ENCODE assay signal across 27 cellular contexts in the genomic region with DNA sequence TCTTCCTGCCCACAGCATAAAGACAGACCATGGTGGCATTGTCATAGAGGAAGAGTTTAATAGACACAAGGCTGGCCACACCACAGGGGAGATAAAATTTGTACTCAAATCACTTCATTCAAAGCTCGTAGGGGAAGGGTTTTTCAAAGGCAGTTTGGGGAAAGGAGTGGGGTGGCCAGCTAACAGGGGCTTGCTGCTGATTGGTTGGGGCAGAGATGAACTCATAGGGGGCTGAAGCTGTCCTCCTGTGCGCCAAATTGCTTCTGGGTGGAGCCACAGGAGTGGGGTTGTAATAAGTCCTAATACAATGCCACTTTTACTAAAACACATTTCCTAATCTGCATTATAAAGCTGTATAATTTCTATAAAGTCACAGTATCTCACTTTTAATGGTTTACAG.
"Had no signal": no experiment of that assay in that cellular context is flagged by ENCODE, and none has a peak within 500 bp of the region (broad histone marks: within the 10 kb centered on the region; RNA-seq: fewer than 3 reads in every experiment).

No MANE protein-coding gene starts in this region.

- H3K27me3 ChIP-seq: colonic mucosa, esophagus muscularis mucosa, foreskin keratinocyte, heart left ventricle, left lung, ovary, tibial nerve had no signal

- ATAC-seq: activated CD4-positive, alpha-beta T cell treated with anti-CD3 and anti-CD28 coated beads for 36 hours; activated CD8-positive, alpha-beta memory T cell treated with anti-CD3 and anti-CD28 coated beads, Interleukin-2, amount 10 ng/mL, durations not matched to agents 7 days and 5 days; activated CD8-positive, alpha-beta T cell treated with anti-CD3 and anti-CD28 coated beads, Interleukin-2, amount 10 ng/mL, durations not matched to agents 7 days and 5 days; effector memory CD8-positive, alpha-beta T cell; foreskin keratinocyte; heart left ventricle; left lung; lower lobe of right lung; mucosa of descending colon; T-cell had no signal

- H3K9me3 ChIP-seq: colonic mucosa, esophagus muscularis mucosa, heart left ventricle, left lung, lower lobe of right lung, mucosa of descending colon, ovary, tibial nerve had no signal

- H3K27ac ChIP-seq: colonic mucosa, esophagus muscularis mucosa, foreskin keratinocyte, heart left ventricle, left lung, lower lobe of right lung, ovary, tibial nerve had no signal

- H3K27ac Mint-ChIP-seq: activated CD4-positive, alpha-beta T cell treated with anti-CD3 and anti-CD28 coated beads for 36 hours; activated CD8-positive, alpha-beta memory T cell treated with anti-CD3 and anti-CD28 coated beads, Interleukin-2, amount 10 ng/mL, durations not matched to agents 7 days and 5 days; activated CD8-positive, alpha-beta T cell treated with anti-CD3 and anti-CD28 coated beads, Interleukin-2, amount 10 ng/mL, durations not matched to agents 7 days and 5 days; activated naive CD8-positive, alpha-beta T cell; nephron progenitor cell; progenitor cell of endocrine pancreas; T-helper 2 cell treated with Interferon-gamma antibody and Interleukin-4, amounts not matched to agents 5 μg/mL and 100 μg/mL, for 36 hours had no signal

- H3K9me3 Mint-ChIP-seq: effector memory CD8-positive, alpha-beta T cell; nephron progenitor cell; T-cell; T-helper 2 cell treated with Interferon-gamma antibody and Interleukin-4, amounts not matched to agents 5 μg/mL and 100 μg/mL, for 36 hours had no signal

- H3K4me3 Mint-ChIP-seq: activated CD4-positive, alpha-beta T cell treated with anti-CD3 and anti-CD28 coated beads for 36 hours; activated CD8-positive, alpha-beta memory T cell treated with anti-CD3 and anti-CD28 coated beads, Interleukin-2, amount 10 ng/mL, durations not matched to agents 7 days and 5 days; activated CD8-positive, alpha-beta T cell treated with anti-CD3 and anti-CD28 coated beads, Interleukin-2, amount 10 ng/mL, durations not matched to agents 7 days and 5 days; activated naive CD8-positive, alpha-beta T cell; effector memory CD8-positive, alpha-beta T cell; nephron progenitor cell; T-helper 2 cell treated with Interferon-gamma antibody and Interleukin-4, amounts not matched to agents 5 μg/mL and 100 μg/mL, for 36 hours had no signal

- H3K27me3 Mint-ChIP-seq: activated CD4-positive, alpha-beta T cell treated with anti-CD3 and anti-CD28 coated beads for 36 hours; activated CD8-positive, alpha-beta memory T cell treated with anti-CD3 and anti-CD28 coated beads, Interleukin-2, amount 10 ng/mL, durations not matched to agents 7 days and 5 days; activated naive CD8-positive, alpha-beta T cell; effector memory CD8-positive, alpha-beta T cell; progenitor cell of endocrine pancreas; T-cell had no signal

- H3K4me1 ChIP-seq: foreskin keratinocyte had no signal

- H3K36me3 ChIP-seq: colonic mucosa, esophagus muscularis mucosa, heart left ventricle, left lung, lower lobe of right lung, ovary, tibial nerve had no signal

- H3K36me3 Mint-ChIP-seq: activated naive CD8-positive, alpha-beta T cell had no signal

- H3K4me3 ChIP-seq: colonic mucosa, esophagus muscularis mucosa, heart left ventricle, left lung, lower lobe of right lung, mucosa of descending colon, ovary, tibial nerve had no signal

- DNase-seq: activated CD4-positive, alpha-beta T cell treated with anti-CD3 and anti-CD28 coated beads for 36 hours; activated CD4-positive, CD25-positive, alpha-beta regulatory T cell; activated CD8-positive, alpha-beta memory T cell treated with anti-CD3 and anti-CD28 coated beads, Interleukin-2, amount 10 ng/mL, durations not matched to agents 7 days and 5 days; activated CD8-positive, alpha-beta T cell treated with anti-CD3 and anti-CD28 coated beads, Interleukin-2, amount 10 ng/mL, durations not matched to agents 7 days and 5 days; activated effector memory CD4-positive, alpha-beta T cell treated with Interleukin-2 at 50 U/mL for 16 hours; activated naive CD4-positive, alpha-beta T cell treated with Interleukin-2 at 50 U/mL for 16 hours; anterior cingulate cortex; colonic mucosa; effector memory CD8-positive, alpha-beta T cell; foreskin keratinocyte; heart left ventricle; left lung; lower lobe of right lung; mesendoderm; mucosa of descending colon; nephron progenitor cell; ovary; retina; stimulated activated CD4-positive, alpha-beta T cell treated with anti-CD3 and anti-CD28 coated beads, Interleukin-15, amount 100 ng/mL, for 24 hours; stimulated activated CD4-positive, alpha-beta T cell treated with anti-CD3 and anti-CD28 coated beads, Interleukin-2, amount 100 ng/mL, for 24 hours; stimulated activated naive CD4-positive, alpha-beta T cell treated with Interleukin-2 at 50 U/mL for 16 hours; T-cell had no signal
